In the genomic region with DNA sequence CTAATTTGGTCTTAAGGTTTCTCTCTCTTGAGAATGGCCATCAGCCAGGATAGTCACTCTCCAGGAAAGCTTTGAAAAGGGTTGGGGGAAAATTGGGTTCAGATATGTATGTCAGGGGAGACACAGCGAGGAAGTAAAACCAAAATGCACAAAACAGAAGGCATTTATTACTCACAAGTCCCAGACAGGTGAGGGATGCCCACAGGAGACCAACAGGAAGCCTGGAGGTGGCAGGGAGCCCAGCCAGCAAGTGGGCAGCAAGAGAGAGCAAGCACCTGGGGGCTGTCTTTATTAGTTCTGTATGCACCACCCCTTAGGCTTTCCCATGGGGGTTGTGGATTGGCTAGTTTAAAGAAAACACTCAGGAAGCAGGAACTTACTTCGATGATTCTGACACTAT, we compare ENCODE assay signal across 9 cellular contexts.
"Had no signal": no experiment of that assay in that cellular context is flagged by ENCODE, and none has a peak within 500 bp of the region (broad histone marks: within the 10 kb centered on the region; RNA-seq: fewer than 3 reads in every experiment).

No MANE protein-coding gene starts in this region.

- H3K4me3 ChIP-seq: GM23338, HAP-1 had no signal

- H2AFZ ChIP-seq: GM23338 had no signal

- H3K9me3 Mint-ChIP-seq: IgD-negative memory B cell had no signal

- H3K4me1 ChIP-seq: HAP-1 had no signal

- H3K36me3 Mint-ChIP-seq: IgD-negative memory B cell had no signal

- ATAC-seq: GM23338, HCT116, HepG2 had no signal

- H3K9me3 ChIP-seq: HAP-1 had no signal

- H3K4me2 ChIP-seq: GM23338 had no signal

- H3K27ac ChIP-seq: HL-60 had no signal

- H3K4me3 Mint-ChIP-seq: GM23338, HFFc6, IgD-negative memory B cell had no signal

- H3K27ac Mint-ChIP-seq: GM23338, HFFc6, IgD-negative memory B cell had no signal

- H3K36me3 ChIP-seq: HAP-1 had no signal

- DNase-seq: H7, HFFc6, KBM-7 had no signal

- H3K27me3 Mint-ChIP-seq: IgD-negative memory B cell had no signal

- FAIRE-seq: HepG2 had no signal
